In the genomic region with DNA sequence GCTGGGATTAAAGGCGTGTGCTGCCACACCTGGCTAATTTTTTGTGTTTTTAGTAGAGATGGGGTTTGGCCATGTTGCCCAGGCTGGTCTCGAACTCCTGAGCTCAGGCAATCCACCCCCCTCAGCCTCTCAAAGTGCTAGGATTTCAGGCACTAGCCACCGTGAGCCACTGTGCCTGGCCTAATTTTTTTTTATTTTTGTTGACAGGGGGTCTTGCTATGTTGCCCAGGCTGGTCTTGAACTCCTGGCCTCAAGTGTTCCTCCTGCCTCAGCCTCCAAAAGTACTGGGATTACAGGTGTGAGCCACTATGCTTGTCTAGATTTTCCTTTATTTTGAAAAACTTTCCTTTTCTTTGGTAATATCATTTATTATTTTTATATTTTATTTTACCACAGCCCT, we compare ENCODE assay signal across 1 cellular context. TPM values are rescaled to one million over a fixed set of nuclear protein-coding genes. Genes with fewer than 3 reads are reported as not detected.
"Had no signal": no experiment of that assay in that cellular context is flagged by ENCODE, and none has a peak within 500 bp of the region (broad histone marks: within the 10 kb centered on the region; RNA-seq: fewer than 3 reads in every experiment).

No MANE protein-coding gene starts in this region.

RNA-seq across cellular contexts. Expression of a gene that starts 35.7 kb away (rescaled TPM):
- total RNA-seq: NCI-H460 had no signal
